ENCODE assay signal across 1 cellular context in the genomic region with DNA sequence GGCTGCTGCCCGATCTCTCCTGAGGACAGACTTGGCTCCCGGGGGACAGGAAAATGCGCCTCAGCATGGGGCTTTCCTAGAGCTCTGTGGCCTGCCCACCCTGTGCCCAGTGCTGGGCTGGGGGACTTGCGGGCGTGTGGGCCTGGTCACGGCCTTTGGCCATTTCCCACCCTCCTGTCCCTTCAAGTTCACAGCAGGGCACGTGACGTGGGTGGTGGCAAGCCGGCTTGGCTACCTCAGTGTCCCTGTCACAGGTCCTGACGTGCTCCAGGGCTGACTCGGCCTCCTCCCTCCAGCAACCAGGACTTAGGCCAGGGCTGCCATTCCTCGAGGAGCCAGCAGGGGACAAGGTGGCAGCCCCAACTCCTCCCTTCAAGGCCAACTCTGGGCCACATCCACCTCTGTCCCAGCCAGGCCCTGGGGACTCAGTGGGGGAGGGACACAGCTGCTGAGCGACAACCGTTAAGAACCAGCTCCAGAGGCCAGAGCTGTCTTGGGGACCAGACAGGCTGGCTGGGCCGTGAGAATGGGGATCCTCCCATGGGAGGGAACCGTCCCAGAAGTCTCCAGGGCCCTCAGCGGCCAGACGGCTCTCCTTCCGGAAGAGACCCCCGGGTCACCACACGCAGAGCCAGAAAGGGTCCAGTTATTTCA.
A peak's percentile ranks its signal among the peaks of the same experiment; 100 is the strongest.
TF ChIP-seq lines count a peak whose summit lies in the region.

No MANE protein-coding gene starts in this region.

TF ChIP-seq in endothelial cell of umbilical vein, 7 proteins besides CTCF, POLR2A, EP300 and RAD21:
- TF ChIP-seq JUN (IDR thresholded peaks at IDR 0.05; ENCODE audit: borderline replicate concordance, insufficient read depth, insufficient read length, low read depth) = no peak
- TF ChIP-seq EZH2 (IDR thresholded peaks at IDR 0.05; ENCODE audit: borderline replicate concordance, low read depth, low read length, severe bottlenecking) = no peak
- TF ChIP-seq POLR2AphosphoS5 (IDR thresholded peaks at IDR 0.05; ENCODE audit: insufficient read depth, low read depth, low read length) = peak; percentile 31
